ENCODE assay signal across 8 cellular contexts in the genomic region with DNA sequence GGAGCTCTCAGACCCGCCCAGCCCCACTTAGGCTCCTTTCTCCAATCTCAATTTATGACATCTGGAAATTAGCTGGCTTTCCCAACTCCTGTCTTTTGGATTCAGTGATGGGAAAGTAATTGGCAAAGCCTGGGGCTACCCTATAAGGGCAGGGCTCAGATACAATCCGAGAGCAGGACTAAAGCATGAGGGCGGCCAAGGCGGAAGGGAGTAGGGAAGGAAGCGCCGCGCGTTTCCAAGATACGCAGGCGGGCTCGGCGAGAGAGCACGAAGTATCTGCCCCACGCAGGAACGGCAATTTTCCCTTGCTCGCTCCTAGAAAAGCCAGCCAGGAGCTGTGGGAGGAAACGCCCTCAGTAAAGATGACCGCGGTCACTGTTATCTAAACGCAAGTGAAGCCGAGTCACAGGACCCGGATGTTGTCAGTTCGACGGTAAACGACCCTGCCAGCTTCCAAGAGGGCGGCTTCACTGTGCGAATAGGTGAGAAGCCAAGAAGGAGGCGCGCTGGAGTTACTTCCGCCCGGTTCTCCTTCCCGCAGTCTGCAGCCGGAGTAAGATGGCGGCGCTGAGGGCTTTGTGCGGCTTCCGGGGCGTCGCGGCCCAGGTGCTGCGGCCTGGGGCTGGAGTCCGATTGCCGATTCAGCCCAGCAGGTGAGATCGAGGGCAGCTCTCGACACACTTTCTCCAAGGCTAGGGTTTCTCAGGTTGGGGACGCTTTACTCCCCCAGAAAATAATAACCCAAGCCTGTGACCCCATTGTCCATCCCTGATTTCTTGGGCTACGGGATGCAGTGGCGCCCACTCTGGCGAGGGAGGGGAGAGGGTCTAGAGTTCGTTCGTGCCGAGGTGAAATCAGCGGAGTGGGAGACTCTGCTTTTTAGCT. TPM values are rescaled to one million over a fixed set of nuclear protein-coding genes. Genes with fewer than 3 reads are reported as not detected.
DNase-seq lines count a peak whose midpoint lies in the region; ATAC-seq and TF ChIP-seq lines count a peak whose summit lies in the region.

NDUFS2 (plus strand) TSS at position 540 of the 885 bp plus-strand sequence; CDS start at position 559, 19 bp downstream.

- intact Hi-C loops in Right ventricle myocardium inferior (cut with DNase I) = no loop called here
- intact Hi-C loops in ovary (cut with DNase I) = no loop called here
- intact Hi-C loops in thyroid gland (cut with DNase I) = no loop called here

- H3K9me3 ChIP-seq in ovary (no peaks in the 10 kb centered on the region), thyroid gland (no peaks in the 10 kb centered on the region)

- H3K4me1 ChIP-seq in ovary (ENCODE audit: insufficient read depth) (peaks cover 46% of the 10 kb centered on the region), thyroid gland (peaks cover 20 to 54% of the 10 kb centered on the region in 2 donors)

- TF ChIP-seq EP300 in ovary (IDR thresholded peaks at IDR 0.05) = no peak

- TF ChIP-seq CTCF in GM12874 (IDR thresholded peaks at IDR 0.05; ENCODE audit: insufficient read depth, low read depth, low read length) (0 out of 2 replicates have a peak, but pooled peaks have one; percentile 24), ovary (IDR thresholded peaks at IDR 0.05) (peak in 1 of 3 donors; percentile 10), thyroid gland (IDR thresholded peaks at IDR 0.05) (no peak)

- H3K27ac ChIP-seq in ovary (peak within 1 kb of the TSS; percentile 96), thyroid gland (peak within 1 kb of the TSS; percentile 94 to 96 (median 94))

- TF ChIP-seq POLR2A in ovary (IDR thresholded peaks at IDR 0.05) (peak; percentile 80), thyroid gland (IDR thresholded peaks at IDR 0.05) (peak in 1 of 2 donors; percentile 85)

- H3K36me3 ChIP-seq in ovary (no peaks in the 10 kb centered on the region), thyroid gland (peaks cover 5 to 22% of the 10 kb centered on the region in 2 donors)

- H3K4me3 ChIP-seq in ovary = peak within 1 kb of the TSS; percentile 79
- H3K4me3 ChIP-seq in thyroid gland (replicated peaks in 1 of 3) = peak within 1 kb of the TSS; percentile 50 to 69 (median 67)

- peak; percentile 95 for ATAC-seq in HG02763 (IDR thresholded peaks at IDR 0.05; ENCODE audit: unreplicated experiment)
- ATAC-seq in Right ventricle myocardium inferior = peak; percentile 81

- 0 to 3% (median 1%) methylated on average over 51 to 53 of the region's 53 CpGs for WGBS in ovary, 3 donors
- WGBS in thyroid gland, 2 donors = 4 to 6% methylated on average over 31 to 36 of the region's 53 CpGs

- H3K27me3 ChIP-seq in ovary = no peaks in the 10 kb centered on the region
- no peaks in the 10 kb centered on the region for H3K27me3 ChIP-seq in thyroid gland

- DNase-seq in NCI-H1417 (lab: John Stamatoyannopoulos, UW) (peak; percentile 97 to 100 (median 100)), SW 1271 (lab: John Stamatoyannopoulos, UW) (peak; percentile 85 to 91), Right ventricle myocardium inferior (ENCODE audit: missing footprints) (peak; percentile 98), ovary (peak; percentile 96 to 99 (median 98)), thyroid gland (peak; percentile 99)
- DNase-seq in activated naive CD8-positive, alpha-beta T cell treated with anti-CD3 and anti-CD28 coated beads, Interleukin-2, amount 50 U/mL, for 16 hours (ENCODE audit: low read depth, low spot score) = peak; percentile 89

RNA-seq across cellular contexts. Expression of gene NDUFS2, which starts in this region (rescaled TPM):
- total RNA-seq in Right ventricle myocardium inferior (334 TPM), ovary (100 to 1,000 TPM in 4 of 7 donors, 10 to 100 TPM in 3; 90.7 to 137 (median 105) TPM), thyroid gland (100 to 1,000 TPM in 2 of 4 donors, 10 to 100 TPM in 2; 75.4 to 122 (median 99.9) TPM)
- 100 to 1,000 TPM in 1 of 2 donors, 10 to 100 TPM in 1; 76.2 to 140 TPM for polyA plus RNA-seq in ovary

Comparison
In these comparisons a context has a peak if more than half of its experiments do, and no peak if none do; other contexts are left out.
1. Peak in every context shown above with its lines: DNase-seq, ATAC-seq, H3K4me3 ChIP-seq and H3K27ac ChIP-seq.